In genomic region chr17:47502122-47502731, GRCh38 we compare ENCODE assay signal across 8 cellular contexts. TPM values are rescaled to one million over a fixed set of nuclear protein-coding genes. Genes with fewer than 3 reads are reported as not detected.
DNase-seq lines count a peak whose midpoint lies in the region; ATAC-seq, FAIRE-seq and TF ChIP-seq lines count a peak whose summit lies in the region.
"Not testable (repeated sequence)": the region's sequence is repeated elsewhere in the genome, so short reads cannot be mapped to it uniquely, and the experiment has no call there.

No MANE protein-coding gene starts in this region.

- H3K27ac Mint-ChIP-seq in activated CD4-positive, alpha-beta T cell treated with anti-CD3 and anti-CD28 coated beads for 36 hours = peak overlapping the region; percentile 86
- H3K27ac Mint-ChIP-seq in type B pancreatic cell = peak overlapping the region; percentile 99

- H3K9me3 Mint-ChIP-seq in activated CD4-positive, alpha-beta T cell treated with anti-CD3 and anti-CD28 coated beads for 36 hours (ENCODE audit: low read depth); type B pancreatic cell: not testable (repeated sequence)

- peaks cover 0 to 23% of the 10 kb centered on the region in 2 donors for H3K4me1 ChIP-seq in right atrium auricular region

- H3K4me3 Mint-ChIP-seq in activated CD4-positive, alpha-beta T cell treated with anti-CD3 and anti-CD28 coated beads for 36 hours = peak overlapping the region; percentile 52
- H3K4me3 Mint-ChIP-seq in type B pancreatic cell = peak overlapping the region; percentile 31

- peak; percentile 36 for FAIRE-seq in bronchial epithelial cell (lab: Jason Lieb, UNC)

- ATAC-seq in HG02763 (IDR thresholded peaks at IDR 0.05; ENCODE audit: unreplicated experiment) = peak; percentile 57
- peak; percentile 97 for ATAC-seq in activated CD4-positive, alpha-beta T cell treated with anti-CD3 and anti-CD28 coated beads for 36 hours
- ATAC-seq in omental fat pad (ENCODE audit: low FRiP score) = peak; percentile 95

- intact Hi-C loops in activated CD4-positive, alpha-beta T cell treated with anti-CD3 and anti-CD28 coated beads for 36 hours (cut with DNase I, micrococcal nuclease) = loop anchor here in 1 of 2 experiments (5.0 kb wide), 1 partner anchor 115 kb away; no protein-coding TSS in a partner anchor

- not testable (repeated sequence) for H3K36me3 ChIP-seq in bronchial epithelial cell (ENCODE audit: control insufficient read depth, insufficient read depth, low read length); right atrium auricular region

- H3K27me3 ChIP-seq in bronchial epithelial cell (ENCODE audit: control insufficient read depth, insufficient read depth, low read length); right atrium auricular region: not testable (repeated sequence)

- TF ChIP-seq CTCF in bronchial epithelial cell (IDR thresholded peaks at IDR 0.05; ENCODE audit: insufficient read depth, low read length, severe bottlenecking); right atrium auricular region (IDR thresholded peaks at IDR 0.05); omental fat pad (IDR thresholded peaks at IDR 0.05); type B pancreatic cell (conservative IDR thresholded peaks at IDR 0.05): not testable (repeated sequence)

- POLR2A ChIA-PET in activated CD4-positive, alpha-beta T cell treated with anti-CD3 and anti-CD28 coated beads for 36 hours (lab: Charles Lee) = interaction anchor here (0.6 kb wide), 1 partner anchor 50 kb away, joined by 3 read pairs; no protein-coding TSS in a partner anchor

- peaks cover 18% of the 10 kb centered on the region for H3K4me1 Mint-ChIP-seq in activated CD4-positive, alpha-beta T cell treated with anti-CD3 and anti-CD28 coated beads for 36 hours
- peaks cover 16% of the 10 kb centered on the region for H3K4me1 Mint-ChIP-seq in type B pancreatic cell (ENCODE audit: unreplicated experiment)

- not testable (repeated sequence) for H3K36me3 Mint-ChIP-seq in activated CD4-positive, alpha-beta T cell treated with anti-CD3 and anti-CD28 coated beads for 36 hours (ENCODE audit: low read depth); type B pancreatic cell

- CTCF ChIA-PET in activated CD4-positive, alpha-beta T cell treated with anti-CD3 and anti-CD28 coated beads for 36 hours (lab: Charles Lee) = not testable (repeated sequence)

- H3K9me3 ChIP-seq in right atrium auricular region = not testable (repeated sequence)

- H3K27ac ChIP-seq in right atrium auricular region = peak overlapping the region; percentile 60 to 74

- H3K27me3 Mint-ChIP-seq in activated CD4-positive, alpha-beta T cell treated with anti-CD3 and anti-CD28 coated beads for 36 hours; type B pancreatic cell: not testable (repeated sequence)

- DNase-seq in EL (peak; percentile 70), NCI-H524 (lab: John Stamatoyannopoulos, UW) (peak; percentile 56 to 84), bronchial epithelial cell (ENCODE audit: low read depth) (peak; percentile 38)
- peak; percentile 55 for DNase-seq in activated CD4-positive, alpha-beta T cell treated with anti-CD3 and anti-CD28 coated beads for 36 hours
- DNase-seq in right atrium auricular region (ENCODE audit: low spot score); omental fat pad (ENCODE audit: low spot score); type B pancreatic cell (ENCODE audit: extremely low spot score, unreplicated experiment): not testable (repeated sequence)

- H3K4me3 ChIP-seq in bronchial epithelial cell (ENCODE audit: low read depth, low read length); right atrium auricular region: not testable (repeated sequence)

RNA-seq across cellular contexts. Expression of gene NPEPPS, which starts 28.7 kb away (rescaled TPM):
- total RNA-seq in activated CD4-positive, alpha-beta T cell treated with anti-CD3 and anti-CD28 coated beads for 36 hours = 100 to 1,000 TPM; 121 to 152 TPM
- total RNA-seq in bronchial epithelial cell (84.2 and 95.0 TPM in 2 replicates), right atrium auricular region (10 to 100 TPM; 53.0 to 62.8 TPM), omental fat pad (100 to 1,000 TPM in 2 of 4 donors, 10 to 100 TPM in 2; 95.8 to 114 (median 102) TPM), type B pancreatic cell (ENCODE audit: low replicate concordance) (150 and 186 TPM in 2 replicates)
